22 cellular contexts compared by ENCODE assay signal in genomic region chr3:18703798-18704197, GRCh38.
DNase-seq lines count a peak whose midpoint lies in the region; ATAC-seq and TF ChIP-seq lines count a peak whose summit lies in the region.
"Had no signal": no experiment of that assay in that cellular context is flagged by ENCODE, and none has a peak within 500 bp of the region (broad histone marks: within the 10 kb centered on the region; RNA-seq: fewer than 3 reads in every experiment).

No MANE protein-coding gene starts in this region.

- POLR2A ChIA-PET in activated CD4-positive, alpha-beta T cell treated with anti-CD3 and anti-CD28 coated beads for 36 hours (lab: Charles Lee), result interaction anchor here (1.0 kb wide), 1 partner anchor 37 kb away, joined by 3 read pairs; no protein-coding TSS in a partner anchor
- POLR2A ChIA-PET in activated CD4-positive, alpha-beta T cell treated with anti-CD3 and anti-CD28 coated beads, Interleukin-2, amount 10 ng/mL, durations not matched to agents 7 days and 5 days (lab: Charles Lee), result no interaction called here
- POLR2A ChIA-PET in activated CD8-positive, alpha-beta T cell treated with anti-CD3 and anti-CD28 coated beads for 36 hours (lab: Charles Lee), result interaction anchor here (1.2 to 1.9 kb wide), 3 partner anchors 13 to 176 kb away, joined by 3 to 5 read pairs (median 3); no protein-coding TSS in a partner anchor

- peaks cover 11% of the 10 kb centered on the region for H3K4me1 Mint-ChIP-seq in activated CD4-positive, alpha-beta T cell treated with anti-CD3 and anti-CD28 coated beads for 36 hours
- H3K4me1 Mint-ChIP-seq in activated CD4-positive, alpha-beta T cell treated with anti-CD3 and anti-CD28 coated beads, Interleukin-2, amount 10 ng/mL, durations not matched to agents 7 days and 5 days, result peaks cover 13% of the 10 kb centered on the region
- peaks cover 17% of the 10 kb centered on the region for H3K4me1 Mint-ChIP-seq in activated T-cell treated with anti-CD3 and anti-CD28 coated beads, Interleukin-2, amount 50 U/mL, for 72 hours (ENCODE audit: low read depth)
- peaks cover 17% of the 10 kb centered on the region for H3K4me1 Mint-ChIP-seq in activated CD8-positive, alpha-beta T cell treated with anti-CD3 and anti-CD28 coated beads for 36 hours (ENCODE audit: low read depth)
- H3K4me1 Mint-ChIP-seq: B cell had no signal

- H3K27me3 Mint-ChIP-seq in activated CD4-positive, alpha-beta T cell treated with anti-CD3 and anti-CD28 coated beads for 36 hours, result no peaks in the 10 kb centered on the region
- H3K27me3 Mint-ChIP-seq in activated CD4-positive, alpha-beta T cell treated with anti-CD3 and anti-CD28 coated beads, Interleukin-2, amount 10 ng/mL, durations not matched to agents 7 days and 5 days, result no peaks in the 10 kb centered on the region
- H3K27me3 Mint-ChIP-seq in activated T-cell treated with anti-CD3 and anti-CD28 coated beads, Interleukin-2, amount 50 U/mL, for 72 hours (ENCODE audit: low read depth), result no peaks in the 10 kb centered on the region
- H3K27me3 Mint-ChIP-seq in activated CD8-positive, alpha-beta T cell treated with anti-CD3 and anti-CD28 coated beads for 36 hours, result no peaks in the 10 kb centered on the region

- H3K36me3 Mint-ChIP-seq in activated CD4-positive, alpha-beta T cell treated with anti-CD3 and anti-CD28 coated beads for 36 hours (ENCODE audit: low read depth), result peaks cover 29% of the 10 kb centered on the region
- H3K36me3 Mint-ChIP-seq in activated CD4-positive, alpha-beta T cell treated with anti-CD3 and anti-CD28 coated beads, Interleukin-2, amount 10 ng/mL, durations not matched to agents 7 days and 5 days (ENCODE audit: low read depth), result peaks cover 51% of the 10 kb centered on the region
- H3K36me3 Mint-ChIP-seq in activated T-cell treated with anti-CD3 and anti-CD28 coated beads, Interleukin-2, amount 50 U/mL, for 72 hours (ENCODE audit: insufficient read depth in 2 of 2), result peaks cover 40 to 50% of the 10 kb centered on the region in 2 donors
- H3K36me3 Mint-ChIP-seq in activated CD8-positive, alpha-beta T cell treated with anti-CD3 and anti-CD28 coated beads for 36 hours (ENCODE audit: low read depth), result peaks cover 29% of the 10 kb centered on the region

- ATAC-seq in activated CD4-positive, alpha-beta T cell treated with anti-CD3 and anti-CD28 coated beads for 36 hours, result peak; percentile 98
- ATAC-seq in activated T-cell treated with anti-CD3 and anti-CD28 coated beads, Interleukin-2, amount 50 U/mL, for 72 hours (replicated peaks in 1 of 2), result peak; percentile 100
- ATAC-seq in activated CD8-positive, alpha-beta T cell treated with anti-CD3 and anti-CD28 coated beads for 36 hours, result peak; percentile 84
- peak; percentile 55 for ATAC-seq in stimulated activated naive CD8-positive, alpha-beta T cell treated with anti-CD3 and anti-CD28 coated beads, Interleukin-15, Interleukin-2, amounts not matched to agents 100 U/mL and 50 U/mL, for 24 hours
- no peak for ATAC-seq in GM19395 (IDR thresholded peaks at IDR 0.05; ENCODE audit: unreplicated experiment)
- ATAC-seq: CD8-positive, alpha-beta T cell; HCT116; Right ventricle myocardium inferior had no signal

- H3K4me3 Mint-ChIP-seq in activated CD4-positive, alpha-beta T cell treated with anti-CD3 and anti-CD28 coated beads for 36 hours, result no peak overlapping the region
- no peak overlapping the region for H3K4me3 Mint-ChIP-seq in activated CD4-positive, alpha-beta T cell treated with anti-CD3 and anti-CD28 coated beads, Interleukin-2, amount 10 ng/mL, durations not matched to agents 7 days and 5 days
- peak overlapping the region in 1 of 2 donors; percentile 1 for H3K4me3 Mint-ChIP-seq in activated T-cell treated with anti-CD3 and anti-CD28 coated beads, Interleukin-2, amount 50 U/mL, for 72 hours
- no peak overlapping the region for H3K4me3 Mint-ChIP-seq in activated CD8-positive, alpha-beta T cell treated with anti-CD3 and anti-CD28 coated beads for 36 hours
- H3K4me3 Mint-ChIP-seq: B cell; CD8-positive, alpha-beta T cell had no signal

- H3K27ac Mint-ChIP-seq in activated CD4-positive, alpha-beta T cell treated with anti-CD3 and anti-CD28 coated beads for 36 hours, result peak overlapping the region; percentile 33
- H3K27ac Mint-ChIP-seq in activated CD4-positive, alpha-beta T cell treated with anti-CD3 and anti-CD28 coated beads, Interleukin-2, amount 10 ng/mL, durations not matched to agents 7 days and 5 days, result no peak overlapping the region
- peak overlapping the region; percentile 4 for H3K27ac Mint-ChIP-seq in activated T-cell treated with anti-CD3 and anti-CD28 coated beads, Interleukin-2, amount 50 U/mL, for 72 hours
- H3K27ac Mint-ChIP-seq in activated CD8-positive, alpha-beta T cell treated with anti-CD3 and anti-CD28 coated beads for 36 hours, result peak overlapping the region; percentile 43
- H3K27ac Mint-ChIP-seq: B cell; CD8-positive, alpha-beta T cell had no signal

- intact Hi-C loops in activated CD4-positive, alpha-beta T cell treated with anti-CD3 and anti-CD28 coated beads for 36 hours (cut with DNase I, micrococcal nuclease), result no loop called here
- intact Hi-C loops in activated CD8-positive, alpha-beta T cell treated with anti-CD3 and anti-CD28 coated beads for 36 hours (cut with micrococcal nuclease), result no loop called here

- CTCF ChIA-PET in activated CD4-positive, alpha-beta T cell treated with anti-CD3 and anti-CD28 coated beads for 36 hours (lab: Charles Lee), result interaction anchor here (1.0 to 1.3 kb wide), 4 partner anchors 9 to 55 kb away, joined by 3 to 6 read pairs (median 4); no protein-coding TSS in a partner anchor
- CTCF ChIA-PET in activated CD4-positive, alpha-beta T cell treated with anti-CD3 and anti-CD28 coated beads, Interleukin-2, amount 10 ng/mL, durations not matched to agents 7 days and 5 days (lab: Charles Lee), result interaction anchor here (1.2 to 2.3 kb wide), 4 partner anchors 10 to 55 kb away, joined by 3 to 14 read pairs (median 8); no protein-coding TSS in a partner anchor
- CTCF ChIA-PET in activated CD8-positive, alpha-beta T cell treated with anti-CD3 and anti-CD28 coated beads for 36 hours (lab: Charles Lee), result interaction anchor here (0.8 to 1.8 kb wide), 4 partner anchors 9 to 145 kb away, joined by 3 to 10 read pairs (median 5); no protein-coding TSS in a partner anchor

- peak; percentile 36 for DNase-seq in activated CD4-positive, alpha-beta T cell treated with anti-CD3 and anti-CD28 coated beads for 36 hours
- DNase-seq in activated CD4-positive, alpha-beta T cell treated with anti-CD3 and anti-CD28 coated beads, Interleukin-2, amount 10 ng/mL, durations not matched to agents 7 days and 5 days, result no peak
- DNase-seq in activated T-cell treated with anti-CD3 and anti-CD28 coated beads, Interleukin-2, amount 50 U/mL, for 72 hours, result peak; percentile 49 to 52
- no peak for DNase-seq in activated T-cell treated with anti-CD3 and anti-CD28 coated beads, Interleukin-2, amount 50 U/mL, for 48 hours
- no peak for DNase-seq in activated CD8-positive, alpha-beta T cell treated with anti-CD3 and anti-CD28 coated beads for 36 hours
- no peak for DNase-seq in stimulated activated naive CD8-positive, alpha-beta T cell treated with anti-CD3 and anti-CD28 coated beads, Interleukin-15, Interleukin-2, amounts not matched to agents 100 U/mL and 50 U/mL, for 24 hours
- DNase-seq: Caco-2; CD8-positive, alpha-beta T cell; IMR-90; KG1; MG63; NCI-H1105 treated with DMSO at 0.1 percent for 48 hours; NCI-H146; NCI-H2029; NCI-H446 treated with DMSO at 0.1 percent for 48 hours; NCI-H526; NCI-H82; PC-9 had no signal

- H3K9me3 Mint-ChIP-seq in activated CD4-positive, alpha-beta T cell treated with anti-CD3 and anti-CD28 coated beads for 36 hours (ENCODE audit: low read depth), result peaks cover 27% of the 10 kb centered on the region
- H3K9me3 Mint-ChIP-seq in activated CD4-positive, alpha-beta T cell treated with anti-CD3 and anti-CD28 coated beads, Interleukin-2, amount 10 ng/mL, durations not matched to agents 7 days and 5 days, result peaks cover 57% of the 10 kb centered on the region
- H3K9me3 Mint-ChIP-seq in activated T-cell treated with anti-CD3 and anti-CD28 coated beads, Interleukin-2, amount 50 U/mL, for 72 hours, result peaks cover 22 to 25% of the 10 kb centered on the region in 2 donors
- peaks cover 27% of the 10 kb centered on the region for H3K9me3 Mint-ChIP-seq in activated CD8-positive, alpha-beta T cell treated with anti-CD3 and anti-CD28 coated beads for 36 hours

- no peak for TF ChIP-seq CTCF in activated CD8-positive, alpha-beta T cell treated with anti-CD3 and anti-CD28 coated beads for 36 hours (IDR thresholded peaks at IDR 0.05)

Comparison
In these comparisons a context has a peak if more than half of its experiments do, and no peak if none do; other contexts are left out.
1. DNase-seq: peak in activated CD4-positive, alpha-beta T cell treated with anti-CD3 and anti-CD28 coated beads for 36 hours (single experiment) and activated T-cell treated with anti-CD3 and anti-CD28 coated beads, Interleukin-2, amount 50 U/mL, for 72 hours (2 of 2); none in activated CD4-positive, alpha-beta T cell treated with anti-CD3 and anti-CD28 coated beads, Interleukin-2, amount 10 ng/mL, durations not matched to agents 7 days and 5 days (single experiment), activated T-cell treated with anti-CD3 and anti-CD28 coated beads, Interleukin-2, amount 50 U/mL, for 48 hours (0 of 2), activated CD8-positive, alpha-beta T cell treated with anti-CD3 and anti-CD28 coated beads for 36 hours (single experiment) and stimulated activated naive CD8-positive, alpha-beta T cell treated with anti-CD3 and anti-CD28 coated beads, Interleukin-15, Interleukin-2, amounts not matched to agents 100 U/mL and 50 U/mL, for 24 hours (single experiment).